In genomic region chr19:48994035-48994386, GRCh38 we compare ENCODE assay signal across 8 cellular contexts. TPM values are rescaled to one million over a fixed set of nuclear protein-coding genes. Genes with fewer than 3 reads are reported as not detected.
DNase-seq lines count a peak whose midpoint lies in the region; ATAC-seq, FAIRE-seq and TF ChIP-seq lines count a peak whose summit lies in the region.

No MANE protein-coding gene starts in this region.

- intact Hi-C loops in kidney (cut with DNase I): no loop called here

- peak; percentile 11 for DNase-seq in T-helper 2 cell treated with Interferon-gamma antibody and Interleukin-4, amounts not matched to agents 5 μg/mL and 100 μg/mL, for 36 hours (ENCODE audit: low spot score)
- no peak for DNase-seq in T-helper 2 cell
- DNase-seq in activated naive CD8-positive, alpha-beta T cell treated with anti-CD3 and anti-CD28 coated beads for 36 hours: no peak
- DNase-seq in kidney: no peak
- no peak for DNase-seq in suprapubic skin (ENCODE audit: low spot score in 2 of 2)
- no peak for DNase-seq in GM12891 (ENCODE audit: insufficient read length, low spot score)
- no peak for DNase-seq in OCI-M2 (lab: John Stamatoyannopoulos, UW; ENCODE audit: unreplicated experiment)

- H3K4me1 Mint-ChIP-seq in T-helper 2 cell treated with Interferon-gamma antibody and Interleukin-4, amounts not matched to agents 5 μg/mL and 100 μg/mL, for 36 hours (ENCODE audit: low read depth): peaks cover 25% of the 10 kb centered on the region
- H3K4me1 Mint-ChIP-seq in activated naive CD8-positive, alpha-beta T cell treated with anti-CD3 and anti-CD28 coated beads for 36 hours: peaks cover 22% of the 10 kb centered on the region

- TF ChIP-seq CTCF in kidney (IDR thresholded peaks at IDR 0.05; ENCODE audit: borderline replicate concordance, extremely low read depth, insufficient read depth): no peak
- no peak for TF ChIP-seq CTCF in suprapubic skin (IDR thresholded peaks at IDR 0.05)

- TF ChIP-seq EP300 in suprapubic skin (IDR thresholded peaks at IDR 0.05): no peak

- H3K9me3 Mint-ChIP-seq in T-helper 2 cell treated with Interferon-gamma antibody and Interleukin-4, amounts not matched to agents 5 μg/mL and 100 μg/mL, for 36 hours: no peaks in the 10 kb centered on the region
- H3K9me3 Mint-ChIP-seq in activated naive CD8-positive, alpha-beta T cell treated with anti-CD3 and anti-CD28 coated beads for 36 hours: no peaks in the 10 kb centered on the region

- TF ChIP-seq POLR2A in suprapubic skin (IDR thresholded peaks at IDR 0.05) (no peak), GM12891 (IDR thresholded peaks at IDR 0.05; ENCODE audit: low read depth, low read length) (no peak)

- H3K9ac ChIP-seq in kidney (ENCODE audit: low read length in 2 of 2): peak overlapping the region; percentile 82 to 87

- peak overlapping the region; percentile 97 for H3K27ac Mint-ChIP-seq in T-helper 2 cell treated with Interferon-gamma antibody and Interleukin-4, amounts not matched to agents 5 μg/mL and 100 μg/mL, for 36 hours
- peak overlapping the region; percentile 96 for H3K27ac Mint-ChIP-seq in activated naive CD8-positive, alpha-beta T cell treated with anti-CD3 and anti-CD28 coated beads for 36 hours

- 0% methylated on average over 13 of the region's 13 CpGs for WGBS in suprapubic skin

- no peaks in the 10 kb centered on the region for H3K9me3 ChIP-seq in kidney (ENCODE audit: control insufficient read depth in 1 of 2, low read length in 2 of 2)
- H3K9me3 ChIP-seq in suprapubic skin: no peaks in the 10 kb centered on the region

- no peak for ATAC-seq in HG02642 (IDR thresholded peaks at IDR 0.05; ENCODE audit: poor library complexity, unreplicated experiment)

- no peaks in the 10 kb centered on the region for H3K36me3 ChIP-seq in kidney (ENCODE audit: control insufficient read depth in 1 of 2, insufficient read depth in 2 of 2, low read length in 2 of 2)
- H3K36me3 ChIP-seq in suprapubic skin: peaks cover 2% of the 10 kb centered on the region

- peak overlapping the region; percentile 90 for H3K4me3 Mint-ChIP-seq in T-helper 2 cell treated with Interferon-gamma antibody and Interleukin-4, amounts not matched to agents 5 μg/mL and 100 μg/mL, for 36 hours
- H3K4me3 Mint-ChIP-seq in activated naive CD8-positive, alpha-beta T cell treated with anti-CD3 and anti-CD28 coated beads for 36 hours: peak overlapping the region; percentile 100

- no peaks in the 10 kb centered on the region for H3K27me3 ChIP-seq in suprapubic skin

- peak overlapping the region; percentile 88 to 97 for H3K4me3 ChIP-seq in kidney (ENCODE audit: low read length in 2 of 2)
- peak overlapping the region; percentile 76 for H3K4me3 ChIP-seq in suprapubic skin

- H3K4me1 ChIP-seq in kidney (ENCODE audit: control insufficient read depth in 1 of 2, insufficient read depth in 1 of 2, low read depth in 1 of 2, low read length in 2 of 2) (peaks cover 11 to 27% of the 10 kb centered on the region in 2 donors), suprapubic skin (peaks cover 44% of the 10 kb centered on the region)

- FAIRE-seq in kidney (lab: Jason Lieb, UNC): no peak
- FAIRE-seq in GM12891 (lab: Jason Lieb, UNC): no peak

- peaks cover 21% of the 10 kb centered on the region for H3K36me3 Mint-ChIP-seq in T-helper 2 cell treated with Interferon-gamma antibody and Interleukin-4, amounts not matched to agents 5 μg/mL and 100 μg/mL, for 36 hours (ENCODE audit: low read depth)
- H3K36me3 Mint-ChIP-seq in activated naive CD8-positive, alpha-beta T cell treated with anti-CD3 and anti-CD28 coated beads for 36 hours: peaks cover 22% of the 10 kb centered on the region

- H3K27ac ChIP-seq in kidney (ENCODE audit: low read depth in 2 of 2, low read length in 2 of 2): peak overlapping the region; percentile 39 to 99
- H3K27ac ChIP-seq in suprapubic skin: peak overlapping the region; percentile 95

- no peaks in the 10 kb centered on the region for H3K27me3 Mint-ChIP-seq in T-helper 2 cell treated with Interferon-gamma antibody and Interleukin-4, amounts not matched to agents 5 μg/mL and 100 μg/mL, for 36 hours (ENCODE audit: low read depth)
- no peaks in the 10 kb centered on the region for H3K27me3 Mint-ChIP-seq in activated naive CD8-positive, alpha-beta T cell treated with anti-CD3 and anti-CD28 coated beads for 36 hours

TF ChIP-seq in GM12891, 5 proteins besides CTCF, POLR2A, EP300 and RAD21:
- TF ChIP-seq SPI1 (IDR thresholded peaks at IDR 0.05; ENCODE audit: low read depth, low read length) (no peak), POLR2AphosphoS5 (IDR thresholded peaks at IDR 0.05; ENCODE audit: low read depth, low read length) (no peak), PAX5 (IDR thresholded peaks at IDR 0.05; ENCODE audit: insufficient read depth, low read length, severe bottlenecking) (no peak), TAF1 (IDR thresholded peaks at IDR 0.05; ENCODE audit: low read depth, low read length) (no peak), POU2F2 (IDR thresholded peaks at IDR 0.05; ENCODE audit: low read depth, low read length) (no peak)
TF ChIP-seq in GM12891: peak in this region for 0.

RNA-seq across cellular contexts. Expression of gene RUVBL2, which starts 0.3 kb away (rescaled TPM):
- total RNA-seq in activated naive CD8-positive, alpha-beta T cell treated with anti-CD3 and anti-CD28 coated beads for 36 hours: 100 to 1,000 TPM; 187 to 189 TPM
- total RNA-seq in kidney (57.0 TPM), suprapubic skin (10 to 100 TPM; 37.3 to 70.3 (median 68.8) TPM)
- polyA plus RNA-seq in kidney (ENCODE audit: insufficient read depth, low read depth, low replicate concordance): 83.6 TPM
- 104 TPM for polyA plus RNA-seq in GM12891 (2012; ENCODE audit: low read depth, missing spikeins)

RNA-seq across cellular contexts. Expression of gene GYS1, which starts 0.9 kb away (rescaled TPM):
- 10 to 100 TPM; 48.9 to 57.6 TPM for total RNA-seq in activated naive CD8-positive, alpha-beta T cell treated with anti-CD3 and anti-CD28 coated beads for 36 hours
- total RNA-seq in kidney (41.5 TPM), suprapubic skin (10 to 100 TPM; 26.4 to 42.0 (median 31.6) TPM)
- polyA plus RNA-seq in kidney (ENCODE audit: insufficient read depth, low read depth, low replicate concordance): 23.9 TPM
- polyA plus RNA-seq in GM12891 (2012; ENCODE audit: low read depth, missing spikeins): 46.8 TPM

RNA-seq across cellular contexts. Expression of gene LHB, which starts 22.9 kb away (rescaled TPM):
- total RNA-seq in activated naive CD8-positive, alpha-beta T cell treated with anti-CD3 and anti-CD28 coated beads for 36 hours: not detected
- total RNA-seq in kidney: not detected
- not detected for polyA plus RNA-seq in kidney (ENCODE audit: insufficient read depth, low read depth, low replicate concordance)
- not detected for total RNA-seq in suprapubic skin
- not detected for polyA plus RNA-seq in GM12891 (2012; ENCODE audit: low read depth, missing spikeins)

RNA-seq across cellular contexts. Expression of gene FTL, which starts 28.9 kb away (rescaled TPM):
- 1,000 to 10,000 TPM; 1,137 to 1,177 TPM for total RNA-seq in activated naive CD8-positive, alpha-beta T cell treated with anti-CD3 and anti-CD28 coated beads for 36 hours
- total RNA-seq in kidney: 1,841 TPM
- polyA plus RNA-seq in kidney (ENCODE audit: insufficient read depth, low read depth, low replicate concordance): 17,016 TPM
- total RNA-seq in suprapubic skin: 1,000 to 10,000 TPM in 3 of 4 donors, 100 to 1,000 TPM in 1; 883 to 1,582 (median 1,278) TPM
- 2,219 TPM for polyA plus RNA-seq in GM12891 (2012; ENCODE audit: low read depth, missing spikeins)

RNA-seq across cellular contexts. Expression of gene CGB3, which starts 30.1 kb away (rescaled TPM):
- not detected for total RNA-seq in activated naive CD8-positive, alpha-beta T cell treated with anti-CD3 and anti-CD28 coated beads for 36 hours
- not detected for total RNA-seq in kidney
- not detected for polyA plus RNA-seq in kidney (ENCODE audit: insufficient read depth, low read depth, low replicate concordance)
- total RNA-seq in suprapubic skin: not detected
- polyA plus RNA-seq in GM12891 (2012; ENCODE audit: low read depth, missing spikeins): not detected
